ENCODE assay signal across 8 cellular contexts in the genomic region with DNA sequence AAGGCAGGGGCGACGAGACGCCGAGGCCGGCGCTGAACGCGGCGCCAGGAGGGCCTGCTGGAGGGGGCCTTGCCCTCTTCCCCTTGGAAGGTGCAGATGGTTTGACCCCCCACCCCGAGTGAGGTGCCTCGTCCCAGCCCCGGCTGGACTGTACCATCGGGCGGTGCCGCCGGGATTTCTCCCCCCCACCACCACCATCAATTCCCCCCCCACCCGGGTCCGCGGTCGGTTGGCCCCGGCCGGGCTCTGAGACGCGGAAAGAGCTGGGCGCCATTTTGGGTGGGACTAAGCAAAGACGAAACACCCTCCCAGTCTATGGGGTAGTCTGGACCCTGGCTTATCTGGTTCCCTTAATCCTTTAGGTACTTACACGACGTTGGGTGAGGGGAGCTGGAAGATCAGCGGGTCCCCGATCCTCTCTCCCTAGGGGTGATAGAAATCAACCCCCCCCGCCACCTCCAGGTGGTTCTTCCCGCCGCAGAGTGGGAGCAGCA. TPM values are rescaled to one million over a fixed set of nuclear protein-coding genes. Genes with fewer than 3 reads are reported as not detected.
A peak's percentile ranks its signal among the peaks of the same experiment; 100 is the strongest.
DNase-seq lines count a peak whose midpoint lies in the region; ATAC-seq and TF ChIP-seq lines count a peak whose summit lies in the region.

Gene PRDM10, minus strand, starts transcription at position 484 of the 494 bp plus-strand sequence. CDS start 41,871 bp downstream, outside the sequence.

- no peak for TF ChIP-seq CTCF in fibroblast of pulmonary artery (IDR thresholded peaks at IDR 0.05; ENCODE audit: low read length, missing control alignments)

- ATAC-seq in GM21529 (IDR thresholded peaks at IDR 0.05; ENCODE audit: unreplicated experiment): peak; percentile 46
- peak; percentile 67 for ATAC-seq in activated T-helper 17 cell treated with anti-CD3 and anti-CD28 coated beads, Interleukin-2, amount 50 U/mL, for 72 hours (replicated peaks)
- peak; percentile 80 for ATAC-seq in natural killer cell treated with Interleukin-12 subunit alpha and Interleukin-12 subunit beta and Interleukin-15 and Interleukin-18, amount 100 ng/mL, for 72 hours

- H3K4me3 Mint-ChIP-seq in IgD-negative memory B cell: peak within 1 kb of the TSS; percentile 94 to 100 (median 98)
- H3K4me3 Mint-ChIP-seq in activated T-helper 17 cell treated with anti-CD3 and anti-CD28 coated beads, Interleukin-2, amount 50 U/mL, for 72 hours: peak within 1 kb of the TSS; percentile 90
- H3K4me3 Mint-ChIP-seq in natural killer cell treated with Interleukin-12 subunit alpha and Interleukin-12 subunit beta and Interleukin-15 and Interleukin-18, amount 100 ng/mL, for 72 hours: peak within 1 kb of the TSS; percentile 98
- H3K4me3 Mint-ChIP-seq in stimulated activated naive CD8-positive, alpha-beta T cell treated with anti-CD3 and anti-CD28 coated beads, Interleukin-15, Interleukin-2, amounts not matched to agents 100 ng/mL and 50 ng/mL, for 24 hours: peak within 1 kb of the TSS; percentile 96

- peaks cover 10% of the 10 kb centered on the region for H3K27me3 Mint-ChIP-seq in IgD-negative memory B cell
- H3K27me3 Mint-ChIP-seq in activated T-helper 17 cell treated with anti-CD3 and anti-CD28 coated beads, Interleukin-2, amount 50 U/mL, for 72 hours: no peaks in the 10 kb centered on the region
- no peaks in the 10 kb centered on the region for H3K27me3 Mint-ChIP-seq in natural killer cell treated with Interleukin-12 subunit alpha and Interleukin-12 subunit beta and Interleukin-15 and Interleukin-18, amount 100 ng/mL, for 72 hours
- H3K27me3 Mint-ChIP-seq in stimulated activated naive CD8-positive, alpha-beta T cell treated with anti-CD3 and anti-CD28 coated beads, Interleukin-15, Interleukin-2, amounts not matched to agents 100 ng/mL and 50 ng/mL, for 24 hours: no peaks in the 10 kb centered on the region

- no peaks in the 10 kb centered on the region for H3K36me3 Mint-ChIP-seq in IgD-negative memory B cell
- H3K36me3 Mint-ChIP-seq in activated T-helper 17 cell treated with anti-CD3 and anti-CD28 coated beads, Interleukin-2, amount 50 U/mL, for 72 hours (ENCODE audit: low read depth): peaks cover 13% of the 10 kb centered on the region
- no peaks in the 10 kb centered on the region for H3K36me3 Mint-ChIP-seq in natural killer cell treated with Interleukin-12 subunit alpha and Interleukin-12 subunit beta and Interleukin-15 and Interleukin-18, amount 100 ng/mL, for 72 hours
- H3K36me3 Mint-ChIP-seq in stimulated activated naive CD8-positive, alpha-beta T cell treated with anti-CD3 and anti-CD28 coated beads, Interleukin-15, Interleukin-2, amounts not matched to agents 100 ng/mL and 50 ng/mL, for 24 hours (ENCODE audit: low read depth): peaks cover 2% of the 10 kb centered on the region

- no peaks in the 10 kb centered on the region for H3K9me3 Mint-ChIP-seq in IgD-negative memory B cell
- no peaks in the 10 kb centered on the region for H3K9me3 Mint-ChIP-seq in activated T-helper 17 cell treated with anti-CD3 and anti-CD28 coated beads, Interleukin-2, amount 50 U/mL, for 72 hours
- no peaks in the 10 kb centered on the region for H3K9me3 Mint-ChIP-seq in natural killer cell treated with Interleukin-12 subunit alpha and Interleukin-12 subunit beta and Interleukin-15 and Interleukin-18, amount 100 ng/mL, for 72 hours
- H3K9me3 Mint-ChIP-seq in stimulated activated naive CD8-positive, alpha-beta T cell treated with anti-CD3 and anti-CD28 coated beads, Interleukin-15, Interleukin-2, amounts not matched to agents 100 ng/mL and 50 ng/mL, for 24 hours: no peaks in the 10 kb centered on the region

- H3K27ac Mint-ChIP-seq in IgD-negative memory B cell: peak within 1 kb of the TSS; percentile 98 to 100 (median 100)
- peak within 1 kb of the TSS; percentile 100 for H3K27ac Mint-ChIP-seq in activated T-helper 17 cell treated with anti-CD3 and anti-CD28 coated beads, Interleukin-2, amount 50 U/mL, for 72 hours
- peak within 1 kb of the TSS; percentile 97 to 100 for H3K27ac Mint-ChIP-seq in natural killer cell treated with Interleukin-12 subunit alpha and Interleukin-12 subunit beta and Interleukin-15 and Interleukin-18, amount 100 ng/mL, for 72 hours
- H3K27ac Mint-ChIP-seq in stimulated activated naive CD8-positive, alpha-beta T cell treated with anti-CD3 and anti-CD28 coated beads, Interleukin-15, Interleukin-2, amounts not matched to agents 100 ng/mL and 50 ng/mL, for 24 hours: peak within 1 kb of the TSS; percentile 100

- peaks cover 6 to 18% (median 8%) of the 10 kb centered on the region in 3 donors for H3K4me1 Mint-ChIP-seq in IgD-negative memory B cell
- H3K4me1 Mint-ChIP-seq in activated T-helper 17 cell treated with anti-CD3 and anti-CD28 coated beads, Interleukin-2, amount 50 U/mL, for 72 hours: peaks cover 19% of the 10 kb centered on the region
- H3K4me1 Mint-ChIP-seq in natural killer cell treated with Interleukin-12 subunit alpha and Interleukin-12 subunit beta and Interleukin-15 and Interleukin-18, amount 100 ng/mL, for 72 hours (ENCODE audit: low read depth in 2 of 2): peaks cover 20 to 27% of the 10 kb centered on the region in 2 donors
- peaks cover 46% of the 10 kb centered on the region for H3K4me1 Mint-ChIP-seq in stimulated activated naive CD8-positive, alpha-beta T cell treated with anti-CD3 and anti-CD28 coated beads, Interleukin-15, Interleukin-2, amounts not matched to agents 100 ng/mL and 50 ng/mL, for 24 hours (ENCODE audit: low read depth)

- peak; percentile 76 for DNase-seq in DMS153 (lab: John Stamatoyannopoulos, UW)
- peak; percentile 89 for DNase-seq in RPMI8226
- peak; percentile 94 for DNase-seq in fibroblast of pulmonary artery (ENCODE audit: low read depth)
- peak; percentile 92 for DNase-seq in natural killer cell treated with Interleukin-12 subunit alpha and Interleukin-12 subunit beta and Interleukin-15 and Interleukin-18, amount 100 ng/mL, for 72 hours (ENCODE audit: low spot score)

- H3K4me3 ChIP-seq in fibroblast of pulmonary artery (replicated peaks; ENCODE audit: low read depth, low read length): peak within 1 kb of the TSS; percentile 74

RNA-seq across cellular contexts. Expression of gene PRDM10, which starts in this region (rescaled TPM):
- polyA plus RNA-seq in IgD-negative memory B cell: 3.7 TPM
- 10 to 100 TPM; 12.2 to 16.6 TPM for total RNA-seq in activated T-helper 17 cell treated with anti-CD3 and anti-CD28 coated beads, Interleukin-2, amount 50 U/mL, for 72 hours
- 10 to 100 TPM; 14.6 to 18.7 TPM for total RNA-seq in natural killer cell treated with Interleukin-12 subunit alpha and Interleukin-12 subunit beta and Interleukin-15 and Interleukin-18, amount 100 ng/mL, for 72 hours

Comparison
In these comparisons a context has a peak if more than half of its experiments do, and no peak if none do; other contexts are left out.
1. Peak in every context shown above with its lines: DNase-seq, ATAC-seq and H3K4me3 ChIP-seq.